ENCODE assay signal across 8 cellular contexts in genomic region chr1:206202789-206203363, GRCh38. TPM values are rescaled to one million over a fixed set of nuclear protein-coding genes. Genes with fewer than 3 reads are reported as not detected.
DNase-seq lines count a peak whose midpoint lies in the region; ATAC-seq and TF ChIP-seq lines count a peak whose summit lies in the region.
"Not testable (repeated sequence)": the region's sequence is repeated elsewhere in the genome, so short reads cannot be mapped to it uniquely, and the experiment has no call there.

TSS of gene FAM72A (minus strand) at chr1:206202839. CDS start at chr1:206202025, 814 bp downstream.

- H3K4me1 ChIP-seq in GM23338 (ENCODE audit: insufficient read depth); KMS-11 (ENCODE audit: low read depth, poor library complexity, severe bottlenecking); mucosa of descending colon (ENCODE audit: low read depth): not testable (repeated sequence)

- not testable (repeated sequence) for H3K27me3 ChIP-seq in GM23338 (ENCODE audit: insufficient read depth); KMS-11 (ENCODE audit: insufficient read depth, low read depth)

- H3K4me2 ChIP-seq in GM23338: peak within 1 kb of the TSS; percentile 67; the same call in 1 of the 2 replicates
- H3K4me2 ChIP-seq in KMS-11: not testable (repeated sequence)

- H3K79me2 ChIP-seq in GM23338 (replicated peaks; ENCODE audit: insufficient read depth); KMS-11 (ENCODE audit: insufficient read depth, low read depth): not testable (repeated sequence)

- H3K27me3 Mint-ChIP-seq in GM23338 (ENCODE audit: insufficient read depth, low read depth, poor library complexity): not testable (repeated sequence)

- not testable (repeated sequence) for H3K4me1 Mint-ChIP-seq in GM23338

- H3K9ac ChIP-seq in KMS-11: peak within 1 kb of the TSS; percentile 22; the same call in 1 of the 2 replicates

- ATAC-seq in GM23338 (peak; percentile 79), mucosa of descending colon (peak; percentile 87)

- not testable (repeated sequence) for H2AFZ ChIP-seq in GM23338; KMS-11 (ENCODE audit: low read depth)

- intact Hi-C loops in mucosa of descending colon (cut with DNase I, micrococcal nuclease): not testable (repeated sequence)

- H3K27ac Mint-ChIP-seq in GM23338: not testable (repeated sequence)

- H3K4me3 ChIP-seq in GM23338 (peak within 1 kb of the TSS; percentile 66), mucosa of descending colon (peak within 1 kb of the TSS; percentile 28)
- H3K4me3 ChIP-seq in KMS-11 (IDR thresholded peaks at IDR 0.05; ENCODE audit: insufficient read depth, low read depth, low read length): not testable (repeated sequence)

- H3K4me3 Mint-ChIP-seq in GM23338: peak within 1 kb of the TSS; percentile 75

- peak; percentile 98 for DNase-seq in DMS114 treated with DMSO at 0.1 percent for 48 hours (lab: John Stamatoyannopoulos, UW; ENCODE audit: unreplicated experiment)
- peak; percentile 98 for DNase-seq in GM23338 (ENCODE audit: low spot score)
- DNase-seq in OCI-M2 (lab: John Stamatoyannopoulos, UW; ENCODE audit: unreplicated experiment): peak; percentile 84
- DNase-seq in activated T-cell treated with anti-CD3 and anti-CD28 coated beads for 1 hour (ENCODE audit: low read depth): peak; percentile 87
- DNase-seq in epidermal melanocyte (ENCODE audit: insufficient read length, low spot score): peak; percentile 63
- peak; percentile 96 to 98 (median 98) for DNase-seq in mucosa of descending colon
- DNase-seq in stimulated activated CD8-positive, alpha-beta memory T cell treated with anti-CD3 and anti-CD28 coated beads, Interleukin-2, amount 100 ng/mL, for 1 hour (ENCODE audit: low read depth in 2 of 2): peak; percentile 86 to 90

- not testable (repeated sequence) for H3K9me3 Mint-ChIP-seq in GM23338

- not testable (repeated sequence) for H3K9me2 ChIP-seq in GM23338 (ENCODE audit: insufficient read depth)

- H4K20me1 ChIP-seq in GM23338 (replicated peaks; ENCODE audit: insufficient read depth); KMS-11 (ENCODE audit: insufficient read depth): not testable (repeated sequence)

- H3K27ac ChIP-seq in GM23338 (ENCODE audit: low read depth); KMS-11: not testable (repeated sequence)

- not testable (repeated sequence) for H3K36me3 Mint-ChIP-seq in GM23338 (ENCODE audit: low read depth)

- not testable (repeated sequence) for H3F3A ChIP-seq in GM23338 (replicated peaks; ENCODE audit: low read depth)

- TF ChIP-seq CTCF in GM23338 (conservative IDR thresholded peaks at IDR 0.05; ENCODE audit: low read depth in 2 of 2); KMS-11 (conservative IDR thresholded peaks at IDR 0.05; ENCODE audit: low read depth, low read length); mucosa of descending colon (IDR thresholded peaks at IDR 0.05): not testable (repeated sequence)

- H3K36me3 ChIP-seq in GM23338 (ENCODE audit: insufficient read depth); KMS-11 (ENCODE audit: insufficient read depth); mucosa of descending colon (ENCODE audit: low read depth): not testable (repeated sequence)

- not testable (repeated sequence) for H3K9me3 ChIP-seq in mucosa of descending colon

TF ChIP-seq in GM23338, 12 proteins besides CTCF, POLR2A, EP300 and RAD21:
- peak; percentile 69 for TF ChIP-seq CREB1 (CRISPR knock-in tag; IDR thresholded peaks at IDR 0.05; ENCODE audit: low read depth)

RNA-seq across cellular contexts. Expression of gene FAM72A, which starts in this region (rescaled TPM):
- 15.3 and 19.1 TPM in 2 replicates for total RNA-seq in GM23338 (2014; rRNA removed; shearing (Covaris generic))
- 24.0 and 26.7 TPM in 2 replicates for polyA plus RNA-seq in GM23338 (2016; fragmentation: Nextera tagmentation; extraction: Ambion mirVana)
- 1 to 10 TPM in 2 of 3 donors, under 1 TPM in 1; 0.84 to 3.1 (median 2.5) TPM for total RNA-seq in mucosa of descending colon
